17 cellular contexts compared by ENCODE assay signal in the genomic region with DNA sequence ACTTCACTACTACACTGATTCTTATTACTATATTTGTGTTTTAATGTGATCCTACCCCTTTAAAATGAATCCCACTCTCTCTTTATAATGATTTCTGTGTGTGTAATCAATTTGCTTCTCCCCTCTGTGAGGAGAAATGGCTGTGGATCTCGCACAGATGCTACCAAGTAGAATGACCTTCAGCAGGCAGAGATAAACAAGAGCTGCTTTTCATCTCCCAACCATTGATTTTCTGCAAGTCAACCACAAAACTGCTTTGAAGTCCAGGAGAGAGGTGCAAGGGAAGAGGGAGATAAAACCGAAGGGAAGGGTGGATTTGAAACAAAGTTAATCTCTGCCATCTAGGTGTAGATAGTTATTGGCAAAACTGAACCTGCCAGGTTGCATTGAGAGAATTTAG.
A peak's percentile ranks its signal among the peaks of the same experiment; 100 is the strongest.
DNase-seq lines count a peak whose midpoint lies in the region; ATAC-seq and TF ChIP-seq lines count a peak whose summit lies in the region.
"Had no signal": no experiment of that assay in that cellular context is flagged by ENCODE, and none has a peak within 500 bp of the region (broad histone marks: within the 10 kb centered on the region; RNA-seq: fewer than 3 reads in every experiment).

No MANE protein-coding gene starts in this region.

- H3K27ac Mint-ChIP-seq in WTC11 (no peak overlapping the region), nephron progenitor cell (peak overlapping the region; percentile 14)
- H3K27ac Mint-ChIP-seq: CD4-positive, CD25-positive, alpha-beta regulatory T cell; CD8-positive, alpha-beta memory T cell had no signal

- RAD21 ChIA-PET in HCT116 (lab: Charles Lee; ENCODE audit: low non-redundant PET in 1 of 2, low total read pairs in 2 of 2, uncharacterized antibody in 2 of 2, unreplicated experiment in 2 of 2), result no interaction called here

- H3K36me3 ChIP-seq in HCT116 (ENCODE audit: control insufficient read depth in 1 of 2, insufficient read depth in 2 of 2, low read length in 2 of 2) (no peaks in the 10 kb centered on the region), Loucy (ENCODE audit: insufficient read depth, low read length) (no peaks in the 10 kb centered on the region)
- H3K36me3 ChIP-seq: BE2C, HAP-1 had no signal

- H3K9ac ChIP-seq in HCT116 (ENCODE audit: low read length) (no peak overlapping the region), Loucy (ENCODE audit: low read depth, low read length, poor library complexity, severe bottlenecking) (no peak overlapping the region)
- H3K9ac ChIP-seq: GM23248 had no signal

- ATAC-seq in HCT116 (no peak), WTC11 (no peak), GM18868 (IDR thresholded peaks at IDR 0.05; ENCODE audit: unreplicated experiment) (no peak)

- TF ChIP-seq POLR2A in HCT116 (IDR thresholded peaks at IDR 0.05; ENCODE audit: borderline replicate concordance, extremely low read depth, insufficient read depth, insufficient read length), result no peak

- H3K4me1 Mint-ChIP-seq in WTC11 (peaks cover 23% of the 10 kb centered on the region), nephron progenitor cell (peaks cover 35% of the 10 kb centered on the region)
- H3K4me1 Mint-ChIP-seq: CD4-positive, CD25-positive, alpha-beta regulatory T cell; CD8-positive, alpha-beta memory T cell had no signal

- CTCF ChIA-PET in HCT116 (lab: Charles Lee), result no interaction called here
- CTCF ChIA-PET in WTC11 (lab: Charles Lee), result no interaction called here

- H3K36me3 Mint-ChIP-seq in WTC11 (peaks cover 5% of the 10 kb centered on the region; the same call in 1 of the 2 replicates), nephron progenitor cell (ENCODE audit: low read depth) (peaks cover 6% of the 10 kb centered on the region)
- H3K36me3 Mint-ChIP-seq: CD4-positive, CD25-positive, alpha-beta regulatory T cell; CD8-positive, alpha-beta memory T cell had no signal

- no peaks in the 10 kb centered on the region for H3F3A ChIP-seq in Loucy (ENCODE audit: low read depth)

- BruUV-seq in HCT116 (replicated peaks; lab: Mats Ljungman, UMichigan), result no TSS peak

- H3K4me3 Mint-ChIP-seq in WTC11 (no peak overlapping the region), nephron progenitor cell (no peak overlapping the region)
- H3K4me3 Mint-ChIP-seq: CD4-positive, CD25-positive, alpha-beta regulatory T cell; CD8-positive, alpha-beta memory T cell had no signal

- no peaks in the 10 kb centered on the region for H3K79me2 ChIP-seq in HCT116 (ENCODE audit: insufficient read depth, low read length)
- H3K79me2 ChIP-seq in Loucy (ENCODE audit: insufficient read depth, low read length), result no peaks in the 10 kb centered on the region

- no peak overlapping the region for H3K27ac ChIP-seq in HCT116 (ENCODE audit: low read depth, low read length)
- H3K27ac ChIP-seq: GM23248 had no signal

- H2AFZ ChIP-seq in HCT116 (ENCODE audit: low read depth, low read length, poor library complexity, severe bottlenecking), result no peak overlapping the region
- no peak overlapping the region for H2AFZ ChIP-seq in Loucy (ENCODE audit: low read length)
- H2AFZ ChIP-seq: GM23248 had no signal

- H3K27me3 Mint-ChIP-seq in WTC11 (ENCODE audit: low read depth), result no peaks in the 10 kb centered on the region
- no peaks in the 10 kb centered on the region for H3K27me3 Mint-ChIP-seq in nephron progenitor cell (ENCODE audit: low read depth, poor library complexity)

- peaks cover 13% of the 10 kb centered on the region for H3K9me3 Mint-ChIP-seq in WTC11
- peaks cover 6% of the 10 kb centered on the region for H3K9me3 Mint-ChIP-seq in nephron progenitor cell

- POLR2A ChIA-PET in HCT116 (lab: Charles Lee), result no interaction called here
- POLR2A ChIA-PET in WTC11 (lab: Charles Lee), result no interaction called here

- H3K9me2 ChIP-seq in HCT116 (ENCODE audit: insufficient read depth) (no peaks in the 10 kb centered on the region), Loucy (replicated peaks; ENCODE audit: low read depth, low read length) (no peaks in the 10 kb centered on the region)

- no peak for TF ChIP-seq RAD21 in HCT116 (IDR thresholded peaks at IDR 0.05; ENCODE audit: low read depth)

- TF ChIP-seq CTCF in HCT116 (IDR thresholded peaks at IDR 0.05 in 2 of 3, conservative IDR thresholded peaks at IDR 0.05 in 1 of 3; ENCODE audit: borderline replicate concordance in 1 of 3, insufficient read depth in 1 of 3, low read depth in 2 of 3, low read length in 2 of 3) (no peak), Loucy (conservative IDR thresholded peaks at IDR 0.05; ENCODE audit: low read length) (no peak), WTC11 (IDR thresholded peaks at IDR 0.05) (no peak), nephron progenitor cell (IDR thresholded peaks at IDR 0.05) (no peak)

- no peak overlapping the region for H3K4me3 ChIP-seq in HCT116 (replicated peaks in 1 of 2; ENCODE audit: low read depth in 1 of 2, low read length in 2 of 2)
- H3K4me3 ChIP-seq in Loucy (ENCODE audit: low read length, poor library complexity, severe bottlenecking), result no peak overlapping the region
- H3K4me3 ChIP-seq: GM23248, HAP-1 had no signal

- H3K27me3 ChIP-seq in HCT116 (ENCODE audit: insufficient read depth, low read length), result no peaks in the 10 kb centered on the region
- no peaks in the 10 kb centered on the region for H3K27me3 ChIP-seq in Loucy (ENCODE audit: insufficient read depth, low read length, poor library complexity, severe bottlenecking)
- H3K27me3 ChIP-seq: BE2C had no signal

- intact Hi-C loops in HCT116 (cut with micrococcal nuclease), result no loop called here

- H3K9me3 ChIP-seq in HCT116 (ENCODE audit: control insufficient read depth in 1 of 2, insufficient read depth in 1 of 2, low read depth in 1 of 2, low read length in 2 of 2) (no peaks in the 10 kb centered on the region), Loucy (ENCODE audit: insufficient read depth, low read depth, low read length) (no peaks in the 10 kb centered on the region)
- H3K9me3 ChIP-seq: BE2C, HAP-1 had no signal

- no peaks in the 10 kb centered on the region for H4K20me1 ChIP-seq in HCT116 (ENCODE audit: insufficient read depth)
- no peaks in the 10 kb centered on the region for H4K20me1 ChIP-seq in Loucy (ENCODE audit: insufficient read depth, low read length, poor library complexity, severe bottlenecking)

- H3K4me1 ChIP-seq in HCT116 (ENCODE audit: control insufficient read depth in 1 of 2, insufficient read depth in 2 of 2, low read length in 2 of 2), result peaks cover 0 to 12% of the 10 kb centered on the region in 2 experiments; a peak in 2 of 4 replicates
- H3K4me1 ChIP-seq in Loucy (ENCODE audit: insufficient read depth, low read length, poor library complexity, severe bottlenecking), result peaks cover 39% of the 10 kb centered on the region

- no peak overlapping the region for H3K4me2 ChIP-seq in HCT116 (ENCODE audit: low read length)
- peak overlapping the region; percentile 24 for H3K4me2 ChIP-seq in Loucy (ENCODE audit: low read depth, low read length, poor library complexity, severe bottlenecking)

- DNase-seq in HCT116 (ENCODE audit: low read depth, low spot score) (no peak), WTC11 (ENCODE audit: low spot score) (no peak), nephron progenitor cell (no peak), DMS 273 treated with DMSO at 0.1 percent for 48 hours (lab: John Stamatoyannopoulos, UW) (no peak)
- DNase-seq in NK-92 treated with Interleukin-12 subunit alpha and Interleukin-12 subunit beta, amount 100 ng/mL, for 24 hours (lab: John Stamatoyannopoulos, UW), result no peak
- DNase-seq: ACHN; BE2C; C1 segment of cervical spinal cord; CD4-positive, CD25-positive, alpha-beta regulatory T cell; CD8-positive, alpha-beta memory T cell; COR-L47; GF-D8; GM23248; KBM-7 had no signal

TF ChIP-seq in HCT116, 20 proteins besides CTCF, POLR2A, EP300 and RAD21 (continues in another document):
- TF ChIP-seq, protein P1, sequence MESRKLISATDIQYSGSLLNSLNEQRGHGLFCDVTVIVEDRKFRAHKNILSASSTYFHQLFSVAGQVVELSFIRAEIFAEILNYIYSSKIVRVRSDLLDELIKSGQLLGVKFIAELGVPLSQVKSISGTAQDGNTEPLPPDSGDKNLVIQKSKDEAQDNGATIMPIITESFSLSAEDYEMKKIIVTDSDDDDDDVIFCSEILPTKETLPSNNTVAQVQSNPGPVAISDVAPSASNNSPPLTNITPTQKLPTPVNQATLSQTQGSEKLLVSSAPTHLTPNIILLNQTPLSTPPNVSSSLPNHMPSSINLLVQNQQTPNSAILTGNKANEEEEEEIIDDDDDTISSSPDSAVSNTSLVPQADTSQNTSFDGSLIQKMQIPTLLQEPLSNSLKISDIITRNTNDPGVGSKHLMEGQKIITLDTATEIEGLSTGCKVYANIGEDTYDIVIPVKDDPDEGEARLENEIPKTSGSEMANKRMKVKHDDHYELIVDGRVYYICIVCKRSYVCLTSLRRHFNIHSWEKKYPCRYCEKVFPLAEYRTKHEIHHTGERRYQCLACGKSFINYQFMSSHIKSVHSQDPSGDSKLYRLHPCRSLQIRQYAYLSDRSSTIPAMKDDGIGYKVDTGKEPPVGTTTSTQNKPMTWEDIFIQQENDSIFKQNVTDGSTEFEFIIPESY (IDR thresholded peaks at IDR 0.05; ENCODE audit: extremely low read depth, insufficient replicate concordance, low read length), result no peak
- no peak for TF ChIP-seq EGR1 (IDR thresholded peaks at IDR 0.05; ENCODE audit: low read depth)

TF ChIP-seq in WTC11, 78 proteins besides CTCF, POLR2A, EP300 and RAD21 (continues in another document):
- TF ChIP-seq GABPB1 (CRISPR knock-in tag; IDR thresholded peaks at IDR 0.05) (peak; percentile 43; the same call in 1 of the 2 replicates), ZNF121 (CRISPR knock-in tag; IDR thresholded peaks at IDR 0.05) (no peak)
